In genomic region chr3:13240928-13241618, GRCh38 we compare ENCODE assay signal across 1 cellular context.
A peak's percentile ranks its signal among the peaks of the same experiment; 100 is the strongest.
TF ChIP-seq lines count a peak whose summit lies in the region.

No MANE protein-coding gene starts in this region.

TF ChIP-seq in HEK293, 187 proteins besides CTCF, POLR2A, EP300 and RAD21:
- TF ChIP-seq, protein P1, sequence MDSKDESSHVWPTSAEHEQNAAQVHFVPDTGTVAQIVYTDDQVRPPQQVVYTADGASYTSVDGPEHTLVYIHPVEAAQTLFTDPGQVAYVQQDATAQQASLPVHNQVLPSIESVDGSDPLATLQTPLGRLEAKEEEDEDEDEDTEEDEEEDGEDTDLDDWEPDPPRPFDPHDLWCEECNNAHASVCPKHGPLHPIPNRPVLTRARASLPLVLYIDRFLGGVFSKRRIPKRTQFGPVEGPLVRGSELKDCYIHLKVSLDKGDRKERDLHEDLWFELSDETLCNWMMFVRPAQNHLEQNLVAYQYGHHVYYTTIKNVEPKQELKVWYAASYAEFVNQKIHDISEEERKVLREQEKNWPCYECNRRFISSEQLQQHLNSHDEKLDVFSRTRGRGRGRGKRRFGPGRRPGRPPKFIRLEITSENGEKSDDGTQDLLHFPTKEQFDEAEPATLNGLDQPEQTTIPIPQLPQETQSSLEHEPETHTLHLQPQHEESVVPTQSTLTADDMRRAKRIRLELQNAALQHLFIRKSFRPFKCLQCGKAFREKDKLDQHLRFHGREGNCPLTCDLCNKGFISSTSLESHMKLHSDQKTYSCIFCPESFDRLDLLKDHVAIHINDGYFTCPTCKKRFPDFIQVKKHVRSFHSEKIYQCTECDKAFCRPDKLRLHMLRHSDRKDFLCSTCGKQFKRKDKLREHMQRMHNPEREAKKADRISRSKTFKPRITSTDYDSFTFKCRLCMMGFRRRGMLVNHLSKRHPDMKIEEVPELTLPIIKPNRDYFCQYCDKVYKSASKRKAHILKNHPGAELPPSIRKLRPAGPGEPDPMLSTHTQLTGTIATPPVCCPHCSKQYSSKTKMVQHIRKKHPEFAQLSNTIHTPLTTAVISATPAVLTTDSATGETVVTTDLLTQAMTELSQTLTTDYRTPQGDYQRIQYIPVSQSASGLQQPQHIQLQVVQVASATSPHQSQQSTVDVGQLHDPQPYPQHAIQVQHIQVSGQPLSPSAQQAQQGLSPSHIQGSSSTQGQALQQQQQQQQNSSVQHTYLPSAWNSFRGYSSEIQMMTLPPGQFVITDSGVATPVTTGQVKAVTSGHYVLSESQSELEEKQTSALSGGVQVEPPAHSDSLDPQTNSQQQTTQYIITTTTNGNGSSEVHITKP (tag by site-specific recombination; IDR thresholded peaks at IDR 0.05): no peak
- peak; percentile 88 for TF ChIP-seq ZNF239 (tag by site-specific recombination; IDR thresholded peaks at IDR 0.05)
